Comparison of ENCODE assay signal across 19 cellular contexts in genomic region chr7:149735181-149735602, GRCh38. TPM values are rescaled to one million over a fixed set of nuclear protein-coding genes. Genes with fewer than 3 reads are reported as not detected.
"Had no signal": no experiment of that assay in that cellular context is flagged by ENCODE, and none has a peak within 500 bp of the region (broad histone marks: within the 10 kb centered on the region; RNA-seq: fewer than 3 reads in every experiment).

No MANE protein-coding gene starts in this region.

- H3K9ac ChIP-seq: neural progenitor cell had no signal

- H3K27ac ChIP-seq: foreskin keratinocyte, neural progenitor cell, pancreas, thyroid gland had no signal

- H3K36me3 ChIP-seq: neural progenitor cell, pancreas had no signal

- H3K9me3 ChIP-seq: pancreas, thyroid gland had no signal

- H3K4me3 ChIP-seq: neural progenitor cell, pancreas, thyroid gland had no signal

- ATAC-seq: activated CD8-positive, alpha-beta T cell treated with anti-CD3 and anti-CD28 coated beads, Interleukin-2, amount 10 ng/mL, durations not matched to agents 7 days and 5 days had no signal

- H3K4me2 ChIP-seq: neural progenitor cell had no signal

- DNase-seq: activated CD4-positive, alpha-beta T cell treated with anti-CD3 and anti-CD28 coated beads, Interleukin-2, amount 10 ng/mL, durations not matched to agents 24 days and 14 days; activated CD4-positive, CD25-positive, alpha-beta regulatory T cell; activated CD8-positive, alpha-beta memory T cell treated with anti-CD3 and anti-CD28 coated beads, Interleukin-2, amount 50 U/mL, for 48 hours; activated CD8-positive, alpha-beta T cell treated with anti-CD3 and anti-CD28 coated beads, Interleukin-2, amount 10 ng/mL, durations not matched to agents 7 days and 5 days; activated naive CD4-positive, alpha-beta T cell; activated naive CD8-positive, alpha-beta T cell treated with anti-CD3 and anti-CD28 coated beads, Interleukin-2, amount 10 ng/mL, durations not matched to agents 7 days and 5 days; cortex of kidney; effector CD4-positive, alpha-beta T cell; glutamatergic neuron; kidney glomerular epithelial cell; stimulated activated CD4-positive, alpha-beta T cell treated with anti-CD3 and anti-CD28 coated beads, Interleukin-2, amount 100 ng/mL, for 48 hours; stimulated activated naive B cell treated with anti-CD40 and anti-IgM and Interleukin-4, amounts not matched to agents 10 μg/mL and 1 μg/mL and 100 μg/mL, for 72 hours; thyroid gland had no signal

- FAIRE-seq: endothelial cell of umbilical vein, pancreas, urothelium cell line had no signal

- H2AFZ ChIP-seq: neural progenitor cell had no signal

- H3K4me1 ChIP-seq: neural progenitor cell, pancreas, thyroid gland had no signal

- H3K27me3 ChIP-seq: pancreas, thyroid gland had no signal

RNA-seq across cellular contexts. Expression of gene ZNF467, which starts 38.2 kb away (rescaled TPM):
- total RNA-seq: T-helper 2 cell treated with Interferon-gamma antibody and Interleukin-4, amounts not matched to agents 100 ng/mL and 5 ng/mL, for 36 hours had no signal
